ENCODE assay signal across 17 cellular contexts in the genomic region with DNA sequence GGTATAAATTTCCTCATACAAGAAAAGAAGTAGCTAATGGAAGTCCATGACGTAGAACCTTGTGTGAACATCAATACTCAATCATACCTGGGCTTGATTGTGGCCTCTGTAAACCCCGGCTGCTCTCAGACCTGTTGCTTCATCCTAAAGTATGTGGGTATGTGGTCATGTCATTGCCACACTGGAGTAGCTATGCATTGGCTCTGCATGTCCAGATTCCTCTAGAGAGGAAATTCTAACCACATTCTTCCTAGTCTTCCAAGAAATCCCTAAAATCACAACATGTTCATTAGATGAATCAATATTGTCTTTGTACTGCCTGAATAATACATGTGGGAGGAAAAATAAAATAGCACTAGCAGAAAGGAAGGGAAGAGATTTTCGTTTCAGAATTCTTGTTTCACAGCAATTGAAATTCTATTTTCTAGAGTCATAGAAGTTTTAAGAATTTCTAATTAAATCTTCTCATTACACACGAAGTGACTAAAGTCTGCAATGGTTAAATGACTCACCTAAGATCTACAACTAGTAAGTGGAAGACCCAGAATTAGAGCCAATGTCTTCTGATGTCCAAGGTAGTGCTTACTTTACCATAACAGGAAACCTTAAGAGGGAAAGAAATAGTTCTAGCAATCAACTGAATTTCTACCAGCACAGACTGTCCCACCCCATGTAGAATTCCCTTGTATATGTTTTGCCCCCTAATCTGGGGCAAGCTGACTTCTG. TPM values are rescaled to one million over a fixed set of nuclear protein-coding genes. Genes with fewer than 3 reads are reported as not detected.
DNase-seq lines count a peak whose midpoint lies in the region; ATAC-seq, FAIRE-seq and TF ChIP-seq lines count a peak whose summit lies in the region.
"Had no signal": no experiment of that assay in that cellular context is flagged by ENCODE, and none has a peak within 500 bp of the region (broad histone marks: within the 10 kb centered on the region; RNA-seq: fewer than 3 reads in every experiment).

No MANE protein-coding gene starts in this region.

- peak overlapping the region; percentile 41; the same call in 1 of the 2 replicates for H3K9ac ChIP-seq in SK-N-SH

- H4K20me1 ChIP-seq in SK-N-SH (ENCODE audit: insufficient read depth) (no peaks in the 10 kb centered on the region), OCI-LY7 (ENCODE audit: insufficient read depth, low read length) (no peaks in the 10 kb centered on the region)

- intact Hi-C loops in OCI-LY7 (cut with micrococcal nuclease; ENCODE audit: unreplicated experiment), result no loop called here
- intact Hi-C loops in body of pancreas (cut with DNase I), result no loop called here

- FAIRE-seq in urothelium cell line (lab: Jason Lieb, UNC), result no peak
- FAIRE-seq: islet of Langerhans had no signal

- H3K79me2 ChIP-seq in SK-N-SH (ENCODE audit: insufficient read depth) (no peaks in the 10 kb centered on the region), OCI-LY7 (ENCODE audit: insufficient read depth, low read depth, low read length) (no peaks in the 10 kb centered on the region)

- 46% methylated on average over 4 of the region's 4 CpGs for WGBS in SK-N-SH (ENCODE audit: low lambda C conversion rate)
- 44 to 57% methylated on average over 4 of the region's 4 CpGs for WGBS in body of pancreas, 2 donors

- no peak for TF ChIP-seq RAD21 in SK-N-SH (IDR thresholded peaks at IDR 0.05; ENCODE audit: low read length)

- H3K36me3 ChIP-seq in SK-N-SH (replicated peaks in 1 of 2; ENCODE audit: control insufficient read depth in 1 of 2, insufficient read depth in 2 of 2, low read length in 1 of 2), result no peaks in the 10 kb centered on the region
- no peaks in the 10 kb centered on the region for H3K36me3 ChIP-seq in OCI-LY7 (ENCODE audit: insufficient read depth, low read length)
- H3K36me3 ChIP-seq in body of pancreas (replicated peaks in 1 of 2; ENCODE audit: insufficient read depth in 1 of 2, low read depth in 2 of 2), result no peaks in the 10 kb centered on the region
- no peaks in the 10 kb centered on the region for H3K36me3 ChIP-seq in HAP-1 (replicated peaks)
- H3K36me3 ChIP-seq: upper lobe of left lung had no signal

- H3K4me3 ChIP-seq in SK-N-SH (ENCODE audit: low read depth in 2 of 2, low read length in 1 of 2) (no peak overlapping the region), OCI-LY7 (ENCODE audit: low read depth, low read length, poor library complexity, severe bottlenecking) (no peak overlapping the region), body of pancreas (no peak overlapping the region), HAP-1 (no peak overlapping the region)
- H3K4me3 ChIP-seq: upper lobe of left lung had no signal

- TF ChIP-seq CTCF in SK-N-SH (IDR thresholded peaks at IDR 0.05) (no peak), OCI-LY7 (conservative IDR thresholded peaks at IDR 0.05; ENCODE audit: low read length) (no peak), body of pancreas (IDR thresholded peaks at IDR 0.05) (no peak)

- peaks cover 0 to 36% of the 10 kb centered on the region in 2 experiments; a peak in 2 of 4 replicates for H3K4me1 ChIP-seq in SK-N-SH (ENCODE audit: control insufficient read depth in 1 of 2, insufficient read depth in 2 of 2, low read depth in 1 of 2, low read length in 1 of 2)
- no peaks in the 10 kb centered on the region for H3K4me1 ChIP-seq in OCI-LY7 (ENCODE audit: insufficient read depth, low read length, poor library complexity, severe bottlenecking)
- no peaks in the 10 kb centered on the region for H3K4me1 ChIP-seq in body of pancreas
- H3K4me1 ChIP-seq in HAP-1, result peaks cover 23% of the 10 kb centered on the region
- H3K4me1 ChIP-seq: upper lobe of left lung had no signal

- no peaks in the 10 kb centered on the region for H3K27me3 ChIP-seq in SK-N-SH (ENCODE audit: insufficient read depth)
- no peaks in the 10 kb centered on the region for H3K27me3 ChIP-seq in body of pancreas
- no peaks in the 10 kb centered on the region for H3K27me3 ChIP-seq in HAP-1 (ENCODE audit: low read depth)
- H3K27me3 ChIP-seq: upper lobe of left lung had no signal

- POLR2A ChIA-PET in SK-N-SH (lab: Yijun Ruan, JAX), result no interaction called here
- POLR2A ChIA-PET in OCI-LY7 (lab: Charles Lee), result interaction anchor here (0.5 kb wide), 1 partner anchor 280 kb away, joined by 8 read pairs; no protein-coding TSS in a partner anchor

- H3F3A ChIP-seq in SK-N-SH (replicated peaks; ENCODE audit: insufficient read depth), result peaks cover 47% of the 10 kb centered on the region

- no peaks in the 10 kb centered on the region for H3K9me2 ChIP-seq in SK-N-SH
- no peaks in the 10 kb centered on the region for H3K9me2 ChIP-seq in OCI-LY7 (ENCODE audit: insufficient read depth, low read length)

- H3K4me2 ChIP-seq in SK-N-SH (peak overlapping the region; percentile 12), OCI-LY7 (ENCODE audit: low read length) (no peak overlapping the region)

- ATAC-seq in SK-N-SH treated with all-trans-retinoic acid at 6 μM for 48 hours (no peak; the same call in 2 of the 3 replicates), body of pancreas (no peak)
- ATAC-seq: esophagus mucosa; naive thymus-derived CD4-positive, alpha-beta T cell had no signal

- H3K9me3 ChIP-seq in SK-N-SH, result no peaks in the 10 kb centered on the region
- no peaks in the 10 kb centered on the region for H3K9me3 ChIP-seq in OCI-LY7 (ENCODE audit: low read length)
- H3K9me3 ChIP-seq in body of pancreas, result no peaks in the 10 kb centered on the region
- no peaks in the 10 kb centered on the region for H3K9me3 ChIP-seq in HAP-1
- H3K9me3 ChIP-seq: upper lobe of left lung had no signal

- CTCF ChIA-PET in SK-N-SH (lab: Yijun Ruan, JAX) (interaction anchor here (1.2 kb wide), 1 partner anchor 34 kb away, joined by 3 read pairs; no protein-coding TSS in a partner anchor), OCI-LY7 (lab: Charles Lee; ENCODE audit: unreplicated experiment) (no interaction called here)

- DNase-seq in SK-N-SH (no peak), astrocyte of the hippocampus (ENCODE audit: low read depth, low spot score) (peak; percentile 82), hepatic stellate cell (ENCODE audit: low spot score) (peak; percentile 44), urothelium cell line (ENCODE audit: low spot score) (peak; percentile 40), OCI-LY7 (ENCODE audit: low spot score) (no peak), body of pancreas (no peak), HAP-1 (ENCODE audit: low spot score in 2 of 2) (no peak)
- DNase-seq: 8988T; activated CD4-positive, alpha-beta T cell treated with anti-CD3 and anti-CD28 coated beads, Interleukin-2, amount 50 U/mL, for 48 hours; caudate nucleus; KG1; naive thymus-derived CD4-positive, alpha-beta T cell; upper lobe of left lung had no signal

- no TSS peak for BruUV-seq in OCI-LY7 (replicated peaks; lab: Mats Ljungman, UMichigan)

- H3K27ac ChIP-seq in SK-N-SH (ENCODE audit: low read depth in 2 of 2, low read length in 1 of 2) (peak overlapping the region in 1 of 2 experiments; percentile 81; a peak in 2 of 4 replicates), OCI-LY7 (ENCODE audit: low read depth, low read length, poor library complexity, severe bottlenecking) (no peak overlapping the region), body of pancreas (no peak overlapping the region)
- H3K27ac ChIP-seq: upper lobe of left lung had no signal

- TF ChIP-seq EP300 in SK-N-SH (IDR thresholded peaks at IDR 0.05; ENCODE audit: borderline replicate concordance in 1 of 2, low read depth in 1 of 2, low read length in 1 of 2), result peak in 1 of 2 experiments; percentile 17; a peak in 1 of 4 replicates

- in situ Hi-C loops in HAP-1 (cut with MboI; ENCODE audit: low sequenced_read_pairs), result no loop called here

- H2AFZ ChIP-seq in SK-N-SH (ENCODE audit: low read depth) (no peak overlapping the region), OCI-LY7 (ENCODE audit: low read length) (no peak overlapping the region)

- no peak for TF ChIP-seq POLR2A in body of pancreas (IDR thresholded peaks at IDR 0.05)

TF ChIP-seq in SK-N-SH, 30 proteins besides CTCF, POLR2A, EP300 and RAD21 (continues in another document):
- TF ChIP-seq FOXJ3 (CRISPR knock-in tag; IDR thresholded peaks at IDR 0.05) (no peak), EZH2phosphoT487 (IDR thresholded peaks at IDR 0.05; ENCODE audit: borderline replicate concordance, low read depth) (no peak), RCOR1 (IDR thresholded peaks at IDR 0.05; ENCODE audit: low read length) (no peak)
- TF ChIP-seq, protein P1, sequence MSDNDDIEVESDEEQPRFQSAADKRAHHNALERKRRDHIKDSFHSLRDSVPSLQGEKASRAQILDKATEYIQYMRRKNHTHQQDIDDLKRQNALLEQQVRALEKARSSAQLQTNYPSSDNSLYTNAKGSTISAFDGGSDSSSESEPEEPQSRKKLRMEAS (IDR thresholded peaks at IDR 0.05; ENCODE audit: low read depth), result no peak

TF ChIP-seq in SK-N-SH treated with all-trans-retinoic acid at 6 μM for 48 hours, 23 proteins besides CTCF, POLR2A, EP300 and RAD21 (continues in another document):
- TF ChIP-seq BACH2 (CRISPR knock-in tag; IDR thresholded peaks at IDR 0.05; ENCODE audit: borderline replicate concordance) (no peak), PATZ1 (CRISPR knock-in tag; IDR thresholded peaks at IDR 0.05; ENCODE audit: borderline replicate concordance) (no peak)

RNA-seq across cellular contexts. Expression of gene RXFP2, which starts 28.0 kb away (rescaled TPM):
- not detected in 2 replicates for polyA plus RNA-seq in SK-N-SH (2012; rRNA removed)
- not detected in 2 replicates for polyA plus RNA-seq in SK-N-SH (2012; cell fraction: cytosol; rRNA removed)
- polyA plus RNA-seq in SK-N-SH (2012; cell fraction: nucleus; rRNA removed), result not detected in 2 replicates
- total RNA-seq in OCI-LY7 (2014; rRNA removed; shearing (Covaris generic)), result not detected in 2 replicates
- total RNA-seq in OCI-LY7 (2022) (not detected in 2 replicates), body of pancreas (not detected)
- total RNA-seq: esophagus mucosa; naive thymus-derived CD4-positive, alpha-beta T cell; T-helper 2 cell treated with Interferon-gamma antibody and Interleukin-4, amounts not matched to agents 100 ng/mL and 5 ng/mL, for 36 hours; upper lobe of left lung had no signal
- polyA plus RNA-seq: naive thymus-derived CD4-positive, alpha-beta T cell had no signal

Comparison
In these comparisons a context has a peak if more than half of its experiments do, and no peak if none do; other contexts are left out.
1. DNase-seq: peak in astrocyte of the hippocampus (single experiment), hepatic stellate cell (single experiment) and urothelium cell line (single experiment); none in SK-N-SH (single experiment), OCI-LY7 (single experiment), body of pancreas (0 of 4) and HAP-1 (0 of 2).